Comparison of ENCODE assay signal across 24 cellular contexts in the genomic region with DNA sequence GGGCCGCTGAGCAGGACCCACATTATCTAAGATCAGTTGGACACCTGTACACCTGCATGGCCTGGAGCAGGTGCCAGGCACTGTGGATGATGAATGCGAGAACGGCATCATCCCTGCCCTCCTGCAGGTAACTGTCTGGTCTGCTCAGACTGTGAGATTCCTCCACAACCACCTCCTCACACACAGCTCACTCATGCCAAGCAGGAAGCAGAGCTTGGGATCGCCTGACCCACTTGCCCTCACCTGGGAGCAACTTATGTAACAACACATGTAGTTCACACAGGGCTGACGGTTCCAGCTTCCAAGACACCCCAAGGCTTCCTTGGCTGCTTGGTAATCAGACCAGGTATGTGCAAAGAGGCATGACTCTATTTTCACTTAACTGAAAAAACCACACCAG.
A peak's percentile ranks its signal among the peaks of the same experiment; 100 is the strongest.
DNase-seq lines count a peak whose midpoint lies in the region; FAIRE-seq and TF ChIP-seq lines count a peak whose summit lies in the region.
"Had no signal": no experiment of that assay in that cellular context is flagged by ENCODE, and none has a peak within 500 bp of the region (broad histone marks: within the 10 kb centered on the region; RNA-seq: fewer than 3 reads in every experiment).

No MANE protein-coding gene starts in this region.

- H2AK5ac ChIP-seq in H1 (ENCODE audit: low read depth, low read length), result no peak overlapping the region

- no peak overlapping the region for H3K9ac ChIP-seq in H1 (replicated peaks in 1 of 4; ENCODE audit: extremely low read depth in 1 of 4, low read depth in 3 of 4, low read length in 3 of 4)
- H3K9ac ChIP-seq: BLaER1 treated with 17β-estradiol and CSF1 and Interleukin-3, amounts not matched to agents 10 nM and 100 nM had no signal

- H3K27ac ChIP-seq in H1 (ENCODE audit: low read depth, low read length), result no peak overlapping the region
- H3K27ac ChIP-seq: A549 had no signal

- no peak for TF ChIP-seq POLR2A in H1 (IDR thresholded peaks at IDR 0.05; ENCODE audit: control extremely low read depth in 1 of 2, low read depth in 2 of 2, low read length in 2 of 2)

- TF ChIP-seq RAD21 in H1 (IDR thresholded peaks at IDR 0.05 in 1 of 2, conservative IDR thresholded peaks at IDR 0.05 in 1 of 2; ENCODE audit: low read depth in 2 of 2, low read length in 2 of 2), result no peak

- H3K27me3 ChIP-seq in H1 (replicated peaks in 1 of 4; ENCODE audit: control insufficient read depth in 3 of 4, extremely low read depth in 1 of 4, insufficient read depth in 3 of 4, low read length in 3 of 4), result no peaks in the 10 kb centered on the region
- H3K27me3 ChIP-seq: BLaER1 treated with 17β-estradiol and CSF1 and Interleukin-3, amounts not matched to agents 10 nM and 100 nM had no signal

- H2BK20ac ChIP-seq in H1 (ENCODE audit: low read length), result peak overlapping the region; percentile 25; the same call in 1 of the 2 replicates

- no peak overlapping the region for H2BK15ac ChIP-seq in H1 (ENCODE audit: low read length)

- no peaks in the 10 kb centered on the region for H3K79me1 ChIP-seq in H1 (ENCODE audit: low read depth, low read length)

- no peak overlapping the region for H2BK120ac ChIP-seq in H1 (replicated peaks; ENCODE audit: low read depth, low read length)

- no peaks in the 10 kb centered on the region for H4K20me1 ChIP-seq in H1 (replicated peaks in 1 of 2; ENCODE audit: control insufficient read depth in 1 of 2, insufficient read depth in 2 of 2, low read length in 2 of 2)
- H4K20me1 ChIP-seq: BLaER1 treated with 17β-estradiol and CSF1 and Interleukin-3, amounts not matched to agents 10 nM and 100 nM had no signal

- H3K9me3 ChIP-seq in H1 (ENCODE audit: insufficient read depth in 2 of 2, low read depth in 1 of 2, low read length in 1 of 2), result no peaks in the 10 kb centered on the region
- H3K9me3 ChIP-seq: A549, BE2C, HAP-1 had no signal

- H3K23ac ChIP-seq in H1 (ENCODE audit: insufficient read length), result no peak overlapping the region

- no peak for DNase-seq in HTR-8/SVneo (ENCODE audit: insufficient read length, low spot score)
- DNase-seq in H1 (ENCODE audit: low read depth in 1 of 2, low spot score in 2 of 2), result no peak
- peak; percentile 40 for DNase-seq in posterior vena cava (ENCODE audit: low spot score)
- no peak for DNase-seq in superior temporal gyrus (ENCODE audit: extremely low spot score)
- no peak for DNase-seq in GM19238 (ENCODE audit: insufficient read length, low spot score)
- no peak for DNase-seq in head of caudate nucleus
- DNase-seq: 8988T; ACHN; AML-193; BE2C; CD4-positive, alpha-beta T cell; CD8-positive, alpha-beta memory T cell; DMS 273 treated with DMSO at 0.1 percent for 48 hours; DMS79; EL; GDM1; HFFc6 had no signal

- no peak overlapping the region for H4K91ac ChIP-seq in H1 (replicated peaks; ENCODE audit: insufficient read length, low read length)

- H3K36me3 ChIP-seq in H1 (ENCODE audit: control insufficient read depth in 2 of 4, insufficient read depth in 4 of 4, low read length in 3 of 4), result no peaks in the 10 kb centered on the region
- H3K36me3 ChIP-seq: BE2C; BLaER1 treated with 17β-estradiol and CSF1 and Interleukin-3, amounts not matched to agents 10 nM and 100 nM; HAP-1 had no signal

- FAIRE-seq in HTR-8/SVneo (lab: Jason Lieb, UNC), result peak; percentile 91
- FAIRE-seq in H1 (lab: Jason Lieb, UNC), result no peak
- FAIRE-seq: A549, D721Med, GM12878, H54 had no signal

- WGBS in H1 (ENCODE audit: extremely low coverage in 1 of 2, insufficient coverage in 1 of 2, insufficient read length in 1 of 2, insufficient replicate concordance in 2 of 2, low coverage in 1 of 2, low lambda C conversion rate in 2 of 2, missing lambda C conversion rate in 1 of 2), 2 experiments, result 69% methylated on average over 5 of the region's 5 CpGs; no CpG with 5 or more reads in 1 of the 2 experiments

- H3K18ac ChIP-seq in H1 (ENCODE audit: extremely low read depth, low read length), result no peak overlapping the region

- no peak overlapping the region for H2BK5ac ChIP-seq in H1 (ENCODE audit: low read depth, low read length)

- no peak overlapping the region for H3K4me2 ChIP-seq in H1 (ENCODE audit: insufficient read depth in 1 of 2, low read depth in 2 of 2, low read length in 2 of 2)
- H3K4me2 ChIP-seq: A549, GM23338 had no signal

- no peak overlapping the region for H3K56ac ChIP-seq in H1 (replicated peaks; ENCODE audit: insufficient read length, low read depth, low read length)

- peaks cover 2% of the 10 kb centered on the region; the same call in 1 of the 2 replicates for H3K23me2 ChIP-seq in H1 (ENCODE audit: low read depth, low read length)

- no peak overlapping the region for H4K5ac ChIP-seq in H1 (ENCODE audit: insufficient read length, low read depth, low read length)

- H4K8ac ChIP-seq in H1 (ENCODE audit: extremely low read depth, insufficient read depth, low read length), result no peak overlapping the region; the same call in 1 of the 2 replicates

- CTCF ChIA-PET in H1 (lab: Charles Lee; ENCODE audit: partially characterized antibody), result interaction anchor here (1.2 kb wide), 1 partner anchor 682 kb away, joined by 3 read pairs; no protein-coding TSS in a partner anchor

- no peak overlapping the region for H3K4ac ChIP-seq in H1 (replicated peaks; ENCODE audit: insufficient read length, low read depth, low read length)

- POLR2A ChIA-PET in H1 (lab: Charles Lee; ENCODE audit: partially characterized antibody), result no interaction called here

- TF ChIP-seq EP300 in H1 (IDR thresholded peaks at IDR 0.05; ENCODE audit: borderline replicate concordance in 1 of 2, low read depth in 2 of 2, low read length in 2 of 2), result no peak

- H2AFZ ChIP-seq in H1 (ENCODE audit: low read length), result no peak overlapping the region

- no peaks in the 10 kb centered on the region for H3K4me1 ChIP-seq in H1 (replicated peaks in 1 of 4; ENCODE audit: control insufficient read depth in 3 of 4, insufficient read depth in 4 of 4, low read length in 3 of 4)
- H3K4me1 ChIP-seq: A549, BE2C, HAP-1 had no signal

- TF ChIP-seq CTCF in H1 (IDR thresholded peaks at IDR 0.05; ENCODE audit: control extremely low read depth in 1 of 3, insufficient read depth in 1 of 3, low read depth in 1 of 3, low read length in 3 of 3), result no peak

- H3K79me2 ChIP-seq in H1 (ENCODE audit: control insufficient read depth in 1 of 2, insufficient read depth in 2 of 2, low read length in 2 of 2), result no peaks in the 10 kb centered on the region

- no peak overlapping the region for H2BK12ac ChIP-seq in H1 (ENCODE audit: low read depth, low read length)

- H3K4me3 ChIP-seq in H1 (ENCODE audit: extremely low read depth in 1 of 4, insufficient read depth in 2 of 4, low read depth in 3 of 4, low read length in 4 of 4), result no peak overlapping the region
- H3K4me3 ChIP-seq: A549; BLaER1 treated with 17β-estradiol and CSF1 and Interleukin-3, amounts not matched to agents 10 nM and 100 nM; GM12878; GM23338; HAP-1 had no signal

- no peak overlapping the region for H3K14ac ChIP-seq in H1 (ENCODE audit: insufficient read length)

- intact Hi-C loops in posterior vena cava (cut with DNase I) (no loop called here), head of caudate nucleus (cut with DNase I) (no loop called here)

TF ChIP-seq in H1, 55 proteins besides CTCF, POLR2A, EP300 and RAD21:
- no peak for TF ChIP-seq CEBPB (IDR thresholded peaks at IDR 0.05; ENCODE audit: low read depth, low read length)
- TF ChIP-seq TEAD4 (IDR thresholded peaks at IDR 0.05; ENCODE audit: low read depth, low read length), result no peak
- no peak for TF ChIP-seq NRF1 (IDR thresholded peaks at IDR 0.05; ENCODE audit: low read depth, low read length)
- TF ChIP-seq ATF2 (IDR thresholded peaks at IDR 0.05; ENCODE audit: low read length), result no peak
- TF ChIP-seq CHD2 (IDR thresholded peaks at IDR 0.05; ENCODE audit: low read length), result no peak
- TF ChIP-seq ASH2L (IDR thresholded peaks at IDR 0.05; ENCODE audit: low read length), result no peak
- TF ChIP-seq SUZ12 (IDR thresholded peaks at IDR 0.05; ENCODE audit: low read length), result no peak
- TF ChIP-seq RXRA (IDR thresholded peaks at IDR 0.05; ENCODE audit: insufficient read depth, low read depth, low read length), result no peak
- no peak for TF ChIP-seq KDM5A (IDR thresholded peaks at IDR 0.05; ENCODE audit: low read length)
- TF ChIP-seq POLR2AphosphoS5 (IDR thresholded peaks at IDR 0.05; ENCODE audit: low read depth, low read length), result no peak
- no peak for TF ChIP-seq PHF8 (conservative IDR thresholded peaks at IDR 0.05; ENCODE audit: low read depth, low read length)
- TF ChIP-seq, protein P1, sequence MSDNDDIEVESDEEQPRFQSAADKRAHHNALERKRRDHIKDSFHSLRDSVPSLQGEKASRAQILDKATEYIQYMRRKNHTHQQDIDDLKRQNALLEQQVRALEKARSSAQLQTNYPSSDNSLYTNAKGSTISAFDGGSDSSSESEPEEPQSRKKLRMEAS (IDR thresholded peaks at IDR 0.05), result no peak
- no peak for TF ChIP-seq JUND (IDR thresholded peaks at IDR 0.05; ENCODE audit: low read length)
- no peak for TF ChIP-seq BACH1 (IDR thresholded peaks at IDR 0.05; ENCODE audit: low read length)
- TF ChIP-seq E2F6 (IDR thresholded peaks at IDR 0.05), result no peak
- no peak for TF ChIP-seq MAFK (IDR thresholded peaks at IDR 0.05; ENCODE audit: low read depth, low read length)
- no peak for TF ChIP-seq JUN (IDR thresholded peaks at IDR 0.05; ENCODE audit: low read depth, low read length)
